ENCODE assay signal across 6 cellular contexts in the genomic region with DNA sequence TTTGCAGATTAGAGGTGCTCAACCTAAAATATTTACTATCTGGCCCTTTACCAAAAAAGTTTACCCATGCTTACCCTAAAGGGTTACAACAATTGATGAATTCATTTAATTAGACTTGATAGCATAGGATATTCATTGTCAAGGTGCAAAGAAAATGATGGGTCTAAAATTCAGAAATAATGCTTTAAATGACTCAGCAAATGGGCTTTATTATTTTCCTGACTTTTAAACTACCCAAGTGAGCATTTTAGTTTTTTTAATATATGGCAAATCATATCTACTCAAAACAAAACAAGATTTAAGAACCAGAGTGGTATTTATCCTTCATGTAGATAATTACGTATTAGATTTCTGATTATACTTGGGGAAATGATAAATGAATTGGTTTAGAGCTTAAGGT.
"Had no signal": no experiment of that assay in that cellular context is flagged by ENCODE, and none has a peak within 500 bp of the region (broad histone marks: within the 10 kb centered on the region; RNA-seq: fewer than 3 reads in every experiment).

No MANE protein-coding gene starts in this region.

- ATAC-seq: HepG2 had no signal

- H3K4me2 ChIP-seq: KMS-11 had no signal

- FAIRE-seq: HepG2, HTR-8/SVneo had no signal

- H3K9ac ChIP-seq: KMS-11 had no signal

- H3K27ac ChIP-seq: HL-60, KMS-11 had no signal

- DNase-seq: KBM-7, KG1 had no signal
